ENCODE assay signal across 21 cellular contexts in genomic region chr17:298791-299450, GRCh38. TPM values are rescaled to one million over a fixed set of nuclear protein-coding genes. Genes with fewer than 3 reads are reported as not detected.
DNase-seq lines count a peak whose midpoint lies in the region; ATAC-seq, FAIRE-seq and TF ChIP-seq lines count a peak whose summit lies in the region.
"Had no signal": no experiment of that assay in that cellular context is flagged by ENCODE, and none has a peak within 500 bp of the region (broad histone marks: within the 10 kb centered on the region; RNA-seq: fewer than 3 reads in every experiment).

No MANE protein-coding gene starts in this region.

- intact Hi-C loops in left lung (cut with DNase I) (no loop called here), sciatic nerve (cut with DNase I) (no loop called here)

- no peak overlapping the region for H3K4me3 ChIP-seq in GM23338
- H3K4me3 ChIP-seq in gastroesophageal sphincter: no peak overlapping the region
- no peak overlapping the region for H3K4me3 ChIP-seq in left lung
- H3K4me3 ChIP-seq: SJCRH30 had no signal

- H3K4me1 ChIP-seq in GM23338 (ENCODE audit: insufficient read depth) (no peaks in the 10 kb centered on the region; the same call in 1 of the 2 replicates), gastroesophageal sphincter (peaks cover 0 to 18% (median 5%) of the 10 kb centered on the region in 3 donors), left lung (no peaks in the 10 kb centered on the region)
- H3K4me1 ChIP-seq: SJCRH30 had no signal

- H2AFZ ChIP-seq in GM23338: no peak overlapping the region

- no peaks in the 10 kb centered on the region; the same call in 2 of the 3 replicates for H3K36me3 Mint-ChIP-seq in GM23338 (ENCODE audit: low read depth)

- TF ChIP-seq CTCF in GM23338 (conservative IDR thresholded peaks at IDR 0.05; ENCODE audit: low read depth in 2 of 2) (no peak), gastroesophageal sphincter (IDR thresholded peaks at IDR 0.05) (no peak), left lung (IDR thresholded peaks at IDR 0.05) (no peak)

- no peak overlapping the region for H3K27ac Mint-ChIP-seq in GM23338
- H3K27ac Mint-ChIP-seq: nephron progenitor cell, T-helper 17 cell had no signal

- WGBS in gastroesophageal sphincter (ENCODE audit: low coverage in 1 of 2), 2 donors: 48 to 70% methylated on average over 7 to 11 of the region's 17 CpGs

- no peaks in the 10 kb centered on the region for H3K79me2 ChIP-seq in GM23338 (replicated peaks; ENCODE audit: insufficient read depth)

- TF ChIP-seq POLR2A in gastroesophageal sphincter (IDR thresholded peaks at IDR 0.05) (no peak), GM12891 (IDR thresholded peaks at IDR 0.05; ENCODE audit: low read depth, low read length) (no peak)

- no peaks in the 10 kb centered on the region for H3F3A ChIP-seq in GM23338 (replicated peaks; ENCODE audit: low read depth)

- H3K27ac ChIP-seq in GM23338 (ENCODE audit: low read depth): no peak overlapping the region
- H3K27ac ChIP-seq in gastroesophageal sphincter: peak overlapping the region in 1 of 4 donors; percentile 46
- no peak overlapping the region for H3K27ac ChIP-seq in left lung
- H3K27ac ChIP-seq: SJCRH30, VCaP had no signal

- no peak for TF ChIP-seq EP300 in gastroesophageal sphincter (IDR thresholded peaks at IDR 0.05)

- H3K9me3 Mint-ChIP-seq in GM23338: no peaks in the 10 kb centered on the region; the same call in 2 of the 3 replicates
- H3K9me3 Mint-ChIP-seq: effector memory CD8-positive, alpha-beta T cell; nephron progenitor cell had no signal

- H3K36me3 ChIP-seq in GM23338 (ENCODE audit: insufficient read depth): no peaks in the 10 kb centered on the region
- H3K36me3 ChIP-seq in gastroesophageal sphincter: no peaks in the 10 kb centered on the region
- no peaks in the 10 kb centered on the region for H3K36me3 ChIP-seq in left lung
- H3K36me3 ChIP-seq: SJCRH30 had no signal

- H3K27me3 ChIP-seq in GM23338 (ENCODE audit: insufficient read depth) (no peaks in the 10 kb centered on the region), gastroesophageal sphincter (peaks cover 56% of the 10 kb centered on the region), left lung (no peaks in the 10 kb centered on the region)
- H3K27me3 ChIP-seq: SJCRH30 had no signal

- H3K4me1 Mint-ChIP-seq in GM23338: peaks cover 5% of the 10 kb centered on the region

- ATAC-seq in GM23338 (peak; percentile 25; the same call in 1 of the 3 replicates), gastroesophageal sphincter (peak; percentile 90), left lung (peak; percentile 21), sciatic nerve (peak; percentile 92)
- ATAC-seq: effector memory CD8-positive, alpha-beta T cell; HCT116; stimulated activated naive CD8-positive, alpha-beta T cell treated with anti-CD3 and anti-CD28 coated beads, Interleukin-15, Interleukin-2, amounts not matched to agents 100 U/mL and 50 U/mL, for 24 hours; T-helper 17 cell had no signal

- no peaks in the 10 kb centered on the region for H3K9me2 ChIP-seq in GM23338 (ENCODE audit: insufficient read depth)

- no peaks in the 10 kb centered on the region for H4K20me1 ChIP-seq in GM23338 (replicated peaks; ENCODE audit: insufficient read depth)

- H3K27me3 Mint-ChIP-seq in GM23338 (ENCODE audit: insufficient read depth, low read depth, poor library complexity): peaks cover 15% of the 10 kb centered on the region

- no peak for FAIRE-seq in GM12891 (lab: Jason Lieb, UNC)
- FAIRE-seq: GM12892 had no signal

- no peak overlapping the region for H3K4me3 Mint-ChIP-seq in GM23338
- H3K4me3 Mint-ChIP-seq: effector memory CD8-positive, alpha-beta T cell; nephron progenitor cell; T-helper 17 cell had no signal

- H3K9me3 ChIP-seq in gastroesophageal sphincter (no peaks in the 10 kb centered on the region), left lung (no peaks in the 10 kb centered on the region)
- H3K9me3 ChIP-seq: SJCRH30 had no signal

- H3K4me2 ChIP-seq in GM23338: no peak overlapping the region

- DNase-seq in GM23338 (ENCODE audit: low spot score) (no peak), left lung (peak in 1 of 2 donors; percentile 54), sciatic nerve (ENCODE audit: low spot score) (peak; percentile 75), superior temporal gyrus (ENCODE audit: extremely low spot score) (no peak), GM03348 (ENCODE audit: low spot score) (no peak), GM12891 (ENCODE audit: insufficient read length, low spot score) (no peak), Kasumi-1 (lab: John Stamatoyannopoulos, UW) (no peak)
- DNase-seq: activated gamma-delta T cell treated with Interleukin-2 at 50 U/mL for 16 hours; cerebellar nuclear complex; DMS 273 treated with DMSO at 0.1 percent for 48 hours; effector memory CD8-positive, alpha-beta T cell; NCI-H1694; nephron progenitor cell; SJCRH30; stimulated activated CD4-positive, alpha-beta T cell treated with anti-CD3 and anti-CD28 coated beads, Interleukin-1b, Interleukin-23, amount 100 ng/mL, for 48 hours; stimulated activated naive CD8-positive, alpha-beta T cell treated with anti-CD3 and anti-CD28 coated beads, Interleukin-15, Interleukin-2, amounts not matched to agents 100 U/mL and 50 U/mL, for 24 hours; T-helper 17 cell had no signal

TF ChIP-seq in GM23338, 12 proteins besides CTCF, POLR2A, EP300 and RAD21 (continues in another document):
- TF ChIP-seq ZNF114 (CRISPR knock-in tag; IDR thresholded peaks at IDR 0.05): no peak
- no peak for TF ChIP-seq STAT1 (IDR thresholded peaks at IDR 0.05; ENCODE audit: unreplicated experiment)
- TF ChIP-seq ZNF331 (CRISPR knock-in tag; IDR thresholded peaks at IDR 0.05; ENCODE audit: low read depth): no peak
- no peak for TF ChIP-seq NANOG (IDR thresholded peaks at IDR 0.05; ENCODE audit: borderline replicate concordance)
- TF ChIP-seq, protein P1, sequence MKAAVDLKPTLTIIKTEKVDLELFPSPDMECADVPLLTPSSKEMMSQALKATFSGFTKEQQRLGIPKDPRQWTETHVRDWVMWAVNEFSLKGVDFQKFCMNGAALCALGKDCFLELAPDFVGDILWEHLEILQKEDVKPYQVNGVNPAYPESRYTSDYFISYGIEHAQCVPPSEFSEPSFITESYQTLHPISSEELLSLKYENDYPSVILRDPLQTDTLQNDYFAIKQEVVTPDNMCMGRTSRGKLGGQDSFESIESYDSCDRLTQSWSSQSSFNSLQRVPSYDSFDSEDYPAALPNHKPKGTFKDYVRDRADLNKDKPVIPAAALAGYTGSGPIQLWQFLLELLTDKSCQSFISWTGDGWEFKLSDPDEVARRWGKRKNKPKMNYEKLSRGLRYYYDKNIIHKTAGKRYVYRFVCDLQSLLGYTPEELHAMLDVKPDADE (IDR thresholded peaks at IDR 0.05): no peak
- no peak for TF ChIP-seq EZH2 (IDR thresholded peaks at IDR 0.05; ENCODE audit: low read depth, unreplicated experiment)

TF ChIP-seq in GM12891, 5 proteins besides CTCF, POLR2A, EP300 and RAD21:
- TF ChIP-seq PAX5 (IDR thresholded peaks at IDR 0.05; ENCODE audit: insufficient read depth, low read length, severe bottlenecking): no peak
- no peak for TF ChIP-seq POU2F2 (IDR thresholded peaks at IDR 0.05; ENCODE audit: low read depth, low read length)
- TF ChIP-seq TAF1 (IDR thresholded peaks at IDR 0.05; ENCODE audit: low read depth, low read length): no peak
- no peak for TF ChIP-seq SPI1 (IDR thresholded peaks at IDR 0.05; ENCODE audit: low read depth, low read length)
- TF ChIP-seq POLR2AphosphoS5 (IDR thresholded peaks at IDR 0.05; ENCODE audit: low read depth, low read length): no peak

RNA-seq across cellular contexts. Expression of gene RPH3AL, which starts 53.7 kb away (rescaled TPM):
- total RNA-seq in GM23338 (2014; rRNA removed; shearing (Covaris generic)): 3.5 and 6.3 TPM in 2 replicates
- 2.7 and 3.5 TPM in 2 replicates for polyA plus RNA-seq in GM23338 (2016; fragmentation: Nextera tagmentation; extraction: Ambion mirVana)
- total RNA-seq in gastroesophageal sphincter (10 to 100 TPM in 3 of 4 donors, 1 to 10 TPM in 1; 8.6 to 21.0 (median 17.4) TPM), left lung (10 to 100 TPM; 44.7 to 57.1 TPM), sciatic nerve (19.0 TPM)
- 0.30 TPM for polyA plus RNA-seq in GM12891 (2012; ENCODE audit: low read depth, missing spikeins)

Comparison
In these comparisons a context has a peak if more than half of its experiments do, and no peak if none do; other contexts are left out.
1. ATAC-seq: peak in every context shown above with its lines; median percentile 92 in sciatic nerve; 90 in gastroesophageal sphincter; 25 in GM23338; 21 in left lung.